In genomic region chr7:132656846-132657776, GRCh38 we compare ENCODE assay signal across 9 cellular contexts.
DNase-seq lines count a peak whose midpoint lies in the region; TF ChIP-seq lines count a peak whose summit lies in the region.
"Had no signal": no experiment of that assay in that cellular context is flagged by ENCODE, and none has a peak within 500 bp of the region (broad histone marks: within the 10 kb centered on the region; RNA-seq: fewer than 3 reads in every experiment).

No MANE protein-coding gene starts in this region.

- no peak overlapping the region for H3K4me3 ChIP-seq in astrocyte of the spinal cord (ENCODE audit: low read depth, low read length)
- H3K4me3 ChIP-seq in Peyer's patch: no peak overlapping the region

- in situ Hi-C loops in astrocyte of the spinal cord (cut with HindIII; ENCODE audit: low sequenced_read_pairs): no loop called here

- no peaks in the 10 kb centered on the region for H3K36me3 Mint-ChIP-seq in osteocyte (ENCODE audit: unreplicated experiment)

- peak; percentile 53 for TF ChIP-seq CTCF in LNCAP (IDR thresholded peaks at IDR 0.05)
- peak; percentile 62 for TF ChIP-seq CTCF in astrocyte of the spinal cord (IDR thresholded peaks at IDR 0.05; ENCODE audit: low read depth, low read length)
- peak; percentile 47 for TF ChIP-seq CTCF in osteocyte (IDR thresholded peaks at IDR 0.05)
- TF ChIP-seq CTCF in Peyer's patch (IDR thresholded peaks at IDR 0.05): peak in 3 of 6 experiments; percentile 12 to 42 (median 14)

- no peaks in the 10 kb centered on the region for H3K36me3 ChIP-seq in Peyer's patch

- no peak overlapping the region for H3K4me3 Mint-ChIP-seq in osteocyte (ENCODE audit: unreplicated experiment)

- H3K27ac ChIP-seq in Peyer's patch: no peak overlapping the region

- no peaks in the 10 kb centered on the region for H3K27me3 Mint-ChIP-seq in osteocyte (ENCODE audit: unreplicated experiment)
- H3K27me3 Mint-ChIP-seq: naive B cell had no signal

- H3K4me1 ChIP-seq in Peyer's patch: peaks cover 0 to 8% (median 4%) of the 10 kb centered on the region in 4 donors

- no peak for TF ChIP-seq POLR2A in Peyer's patch (IDR thresholded peaks at IDR 0.05)

- H3K27me3 ChIP-seq in Peyer's patch: no peaks in the 10 kb centered on the region

- H3K9me3 ChIP-seq in Peyer's patch: no peaks in the 10 kb centered on the region

- H3K4me1 Mint-ChIP-seq in osteocyte (ENCODE audit: unreplicated experiment): peaks cover 7% of the 10 kb centered on the region

- H3K9me3 Mint-ChIP-seq in osteocyte (ENCODE audit: unreplicated experiment): no peaks in the 10 kb centered on the region

- no peak overlapping the region for H3K27ac Mint-ChIP-seq in osteocyte (ENCODE audit: unreplicated experiment)

- DNase-seq in SIG-M5 treated with dmso at 0.1 percent for 504 hours (lab: John Stamatoyannopoulos, UW; ENCODE audit: unreplicated experiment) (peak; percentile 12), SIG-M5 (lab: John Stamatoyannopoulos, UW) (no peak), astrocyte of the spinal cord (ENCODE audit: low read depth, low spot score) (no peak), osteocyte (ENCODE audit: extremely low spot score, unreplicated experiment) (no peak), globus pallidus (ENCODE audit: low spot score) (no peak), Peyer's patch (no peak), GOT3 (lab: John Stamatoyannopoulos, UW) (no peak)
- DNase-seq: naive B cell had no signal
